In the genomic region with DNA sequence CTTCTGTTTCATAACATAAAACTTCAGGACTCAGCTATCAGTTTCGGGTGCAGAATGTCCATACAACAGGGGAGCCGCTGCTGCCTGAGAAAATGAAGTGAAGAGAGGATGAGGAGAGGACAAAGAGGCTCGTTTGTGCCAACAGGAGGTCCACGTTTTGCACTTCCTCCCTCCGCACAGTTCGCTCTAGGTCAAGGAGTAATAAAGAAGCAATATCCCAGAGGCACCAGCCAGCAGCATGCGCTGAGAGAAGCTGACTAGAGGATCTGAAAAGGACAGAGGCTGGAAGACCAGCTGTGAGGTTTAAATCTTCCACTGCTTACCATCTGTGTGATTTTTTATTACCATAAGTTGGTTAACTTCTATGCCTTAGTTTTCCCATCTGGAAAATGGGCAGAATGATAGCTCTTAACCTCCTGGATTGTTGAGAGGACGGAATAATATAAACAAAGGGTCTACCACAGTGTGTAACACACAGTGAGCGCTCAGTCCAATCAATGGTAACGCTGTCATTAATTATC, we compare ENCODE assay signal across 1 cellular context.
TF ChIP-seq lines count a peak whose summit lies in the region.

No MANE protein-coding gene starts in this region.

TF ChIP-seq in IMR-90, 13 proteins besides CTCF, POLR2A, EP300 and RAD21:
- TF ChIP-seq RCOR1 (IDR thresholded peaks at IDR 0.05; ENCODE audit: insufficient replicate concordance, low read length) (no peak), MAZ (IDR thresholded peaks at IDR 0.05; ENCODE audit: borderline replicate concordance, low read depth, low read length) (no peak), RFX5 (IDR thresholded peaks at IDR 0.05; ENCODE audit: low read depth, low read length) (no peak), NFE2L2 (IDR thresholded peaks at IDR 0.05; ENCODE audit: low read depth, low read length) (no peak), MXI1 (IDR thresholded peaks at IDR 0.05; ENCODE audit: borderline replicate concordance, low read depth, low read length) (no peak), SMC3 (IDR thresholded peaks at IDR 0.05; ENCODE audit: low read depth, low read length) (no peak), BHLHE40 (IDR thresholded peaks at IDR 0.05; ENCODE audit: low read depth, low read length) (no peak), MAFK (IDR thresholded peaks at IDR 0.05; ENCODE audit: low read depth, low read length) (no peak), CEBPB (IDR thresholded peaks at IDR 0.05; ENCODE audit: low read depth, low read length) (no peak), CHD1 (IDR thresholded peaks at IDR 0.05; ENCODE audit: low read depth, low read length) (no peak), FOS (IDR thresholded peaks at IDR 0.05; ENCODE audit: low read depth, low read length) (no peak)
- TF ChIP-seq, protein P1, sequence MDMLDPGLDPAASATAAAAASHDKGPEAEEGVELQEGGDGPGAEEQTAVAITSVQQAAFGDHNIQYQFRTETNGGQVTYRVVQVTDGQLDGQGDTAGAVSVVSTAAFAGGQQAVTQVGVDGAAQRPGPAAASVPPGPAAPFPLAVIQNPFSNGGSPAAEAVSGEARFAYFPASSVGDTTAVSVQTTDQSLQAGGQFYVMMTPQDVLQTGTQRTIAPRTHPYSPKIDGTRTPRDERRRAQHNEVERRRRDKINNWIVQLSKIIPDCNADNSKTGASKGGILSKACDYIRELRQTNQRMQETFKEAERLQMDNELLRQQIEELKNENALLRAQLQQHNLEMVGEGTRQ (IDR thresholded peaks at IDR 0.05; ENCODE audit: low read depth, low read length): no peak
- TF ChIP-seq, protein P2, sequence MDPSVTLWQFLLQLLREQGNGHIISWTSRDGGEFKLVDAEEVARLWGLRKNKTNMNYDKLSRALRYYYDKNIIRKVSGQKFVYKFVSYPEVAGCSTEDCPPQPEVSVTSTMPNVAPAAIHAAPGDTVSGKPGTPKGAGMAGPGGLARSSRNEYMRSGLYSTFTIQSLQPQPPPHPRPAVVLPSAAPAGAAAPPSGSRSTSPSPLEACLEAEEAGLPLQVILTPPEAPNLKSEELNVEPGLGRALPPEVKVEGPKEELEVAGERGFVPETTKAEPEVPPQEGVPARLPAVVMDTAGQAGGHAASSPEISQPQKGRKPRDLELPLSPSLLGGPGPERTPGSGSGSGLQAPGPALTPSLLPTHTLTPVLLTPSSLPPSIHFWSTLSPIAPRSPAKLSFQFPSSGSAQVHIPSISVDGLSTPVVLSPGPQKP (IDR thresholded peaks at IDR 0.05; ENCODE audit: borderline replicate concordance, low read depth, low read length): no peak
